Comparison of ENCODE assay signal across 1 cellular context in the genomic region with DNA sequence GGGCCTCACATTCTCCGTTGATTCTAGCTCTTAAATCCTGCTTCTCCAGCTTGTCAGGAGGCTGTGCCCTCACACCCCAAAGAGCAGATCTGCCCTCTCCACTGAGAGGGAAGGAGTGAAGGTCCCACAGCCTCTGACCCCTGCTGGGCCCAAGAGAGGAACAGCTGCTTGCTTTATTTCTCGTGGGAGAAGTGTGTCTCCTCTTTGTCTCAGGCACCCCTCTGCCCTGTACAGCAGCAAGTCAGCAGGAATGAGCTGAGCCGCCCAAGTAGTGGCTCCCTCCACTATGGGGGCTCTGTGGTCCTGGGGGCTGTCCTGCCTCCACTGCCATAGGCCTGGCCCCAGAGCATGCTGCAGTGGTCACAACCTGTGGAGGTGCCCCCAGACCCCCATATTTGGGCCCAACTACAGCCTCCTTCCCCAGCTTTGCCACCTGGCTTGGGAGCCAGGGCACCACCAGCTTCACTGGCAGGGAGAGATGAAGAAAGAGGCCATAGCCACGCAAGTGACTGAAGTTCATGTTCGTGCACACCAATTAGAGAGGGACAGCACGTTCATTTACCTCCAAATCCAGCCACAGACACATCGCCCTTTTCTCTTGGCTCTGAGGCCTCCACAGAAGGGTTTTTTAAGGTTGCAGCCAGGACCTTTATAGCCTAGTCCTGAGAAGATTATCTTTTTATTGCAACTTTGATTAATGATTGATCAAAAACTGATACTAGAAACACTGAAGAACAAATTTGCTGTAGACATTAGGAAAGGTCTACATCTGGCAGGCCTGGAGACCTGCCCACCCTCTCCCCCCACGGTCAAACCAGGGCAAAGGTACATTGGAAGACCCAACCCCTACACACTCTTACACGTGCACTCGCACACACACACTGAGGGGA.
TF ChIP-seq lines count a peak whose summit lies in the region.

No MANE protein-coding gene starts in this region.

TF ChIP-seq in HepG2, 621 proteins besides CTCF, POLR2A, EP300 and RAD21:
- TF ChIP-seq ZNF501 (CRISPR knock-in tag; IDR thresholded peaks at IDR 0.05), result no peak
- TF ChIP-seq ZFAT (CRISPR knock-in tag; conservative IDR thresholded peaks at IDR 0.05), result no peak
- no peak for TF ChIP-seq DNMT3B (CRISPR knock-in tag; conservative IDR thresholded peaks at IDR 0.05)
- no peak for TF ChIP-seq ATF1 (CRISPR knock-in tag; IDR thresholded peaks at IDR 0.05)
- TF ChIP-seq BRD4 (CRISPR knock-in tag; IDR thresholded peaks at IDR 0.05), result no peak
